In genomic region chr7:27197137-27198042, GRCh38 we compare ENCODE assay signal across 14 cellular contexts. TPM values are rescaled to one million over a fixed set of nuclear protein-coding genes. Genes with fewer than 3 reads are reported as not detected.
DNase-seq lines count a peak whose midpoint lies in the region; ATAC-seq and TF ChIP-seq lines count a peak whose summit lies in the region.
"Had no signal": no experiment of that assay in that cellular context is flagged by ENCODE, and none has a peak within 500 bp of the region (broad histone marks: within the 10 kb centered on the region; RNA-seq: fewer than 3 reads in every experiment).

No MANE protein-coding gene starts in this region.

- H3K9me3 Mint-ChIP-seq in Caco-2 (ENCODE audit: unreplicated experiment): no peaks in the 10 kb centered on the region
- H3K9me3 Mint-ChIP-seq: activated CD4-positive, alpha-beta memory T cell treated with anti-CD3 and anti-CD28 coated beads, Interleukin-2, amount 10 ng/mL, durations not matched to agents 7 days and 5 days; stimulated activated naive B cell treated with anti-CD40 and anti-IgM and Interleukin-4, amounts not matched to agents 10 μg/mL and 1 μg/mL and 100 μg/mL, for 72 hours; T-helper 2 cell treated with Interferon-gamma antibody and Interleukin-4, amounts not matched to agents 5 μg/mL and 100 μg/mL, for 36 hours had no signal

- H3K9ac ChIP-seq in Loucy (ENCODE audit: low read depth, low read length, poor library complexity, severe bottlenecking): peak overlapping the region; percentile 99

- H3K36me3 Mint-ChIP-seq in Caco-2 (ENCODE audit: insufficient read depth, unreplicated experiment): no peaks in the 10 kb centered on the region

- H4K20me1 ChIP-seq in Loucy (ENCODE audit: insufficient read depth, low read length, poor library complexity, severe bottlenecking): peaks cover 53% of the 10 kb centered on the region

- no peak for ATAC-seq in GM18502 (IDR thresholded peaks at IDR 0.05; ENCODE audit: poor library complexity, unreplicated experiment)
- ATAC-seq: stimulated activated naive B cell treated with anti-CD40 and anti-IgM and Interleukin-4, amounts not matched to agents 10 μg/mL and 1 μg/mL and 100 μg/mL, for 72 hours had no signal

- BruUV-seq in Caco-2 (replicated peaks; lab: Mats Ljungman, UMichigan): TSS peak; percentile 35

- 0 out of 2 replicates have a peak, but pooled peaks cover 4% of the 10 kb centered on the region for H3F3A ChIP-seq in Loucy (ENCODE audit: low read depth)

- no peaks in the 10 kb centered on the region for H3K4me1 Mint-ChIP-seq in Caco-2 (ENCODE audit: low read depth, unreplicated experiment)

- peaks cover 95% of the 10 kb centered on the region for H3K79me2 ChIP-seq in Loucy (ENCODE audit: insufficient read depth, low read length)

- H3K9me2 ChIP-seq in Loucy (replicated peaks; ENCODE audit: low read depth, low read length): no peaks in the 10 kb centered on the region

- intact Hi-C loops in Caco-2 (cut with micrococcal nuclease; ENCODE audit: unreplicated experiment): loop anchor here (5.0 kb wide), 1 partner anchor 585 kb away; no protein-coding TSS in a partner anchor
- intact Hi-C loops in posterior vena cava (cut with DNase I): loop anchor here in 1 of 2 donors (10.0 kb wide), 1 partner anchor 897 kb away; no protein-coding TSS in a partner anchor

- H3K27me3 Mint-ChIP-seq in Caco-2 (ENCODE audit: insufficient read depth, unreplicated experiment): peaks cover 10% of the 10 kb centered on the region

- no peak overlapping the region for H3K27ac Mint-ChIP-seq in Caco-2 (ENCODE audit: unreplicated experiment)
- H3K27ac Mint-ChIP-seq: activated CD4-positive, alpha-beta memory T cell treated with anti-CD3 and anti-CD28 coated beads, Interleukin-2, amount 10 ng/mL, durations not matched to agents 7 days and 5 days had no signal

- no peak overlapping the region for H2AFZ ChIP-seq in Loucy (ENCODE audit: low read length)

- H3K9me3 ChIP-seq in Caco-2 (no peaks in the 10 kb centered on the region), Loucy (ENCODE audit: insufficient read depth, low read depth, low read length) (no peaks in the 10 kb centered on the region)

- DNase-seq in Caco-2 (no peak), left kidney (ENCODE audit: low read depth, low spot score) (peak; percentile 51), SHP77 treated with DMSO at 0.1 percent for 48 hours (lab: John Stamatoyannopoulos, UW) (no peak), posterior vena cava (ENCODE audit: low spot score) (no peak)
- DNase-seq: activated CD4-positive, alpha-beta memory T cell treated with anti-CD3 and anti-CD28 coated beads, Interleukin-2, amount 10 ng/mL, durations not matched to agents 7 days and 5 days; DND-41; Karpas-422; NCI-H1694; stimulated activated CD4-positive, alpha-beta T cell treated with anti-CD3 and anti-CD28 coated beads, Interleukin-4, amount 100 ng/mL, for 24 hours; stimulated activated naive B cell treated with anti-CD40 and anti-IgM and Interleukin-4, amounts not matched to agents 10 μg/mL and 1 μg/mL and 100 μg/mL, for 72 hours had no signal

- TF ChIP-seq CTCF in Caco-2 (IDR thresholded peaks at IDR 0.05; ENCODE audit: insufficient read depth in 1 of 2, low read depth in 1 of 2, low read length in 1 of 2, severe bottlenecking in 1 of 2, unreplicated experiment in 1 of 2): no peak
- TF ChIP-seq CTCF in Loucy (conservative IDR thresholded peaks at IDR 0.05; ENCODE audit: low read length): no peak

- H3K36me3 ChIP-seq in Caco-2 (ENCODE audit: control insufficient read depth, insufficient read depth, low read length) (no peaks in the 10 kb centered on the region), Loucy (ENCODE audit: insufficient read depth, low read length) (peaks cover 9% of the 10 kb centered on the region)

- H3K4me3 ChIP-seq in Caco-2 (ENCODE audit: low read depth, low read length): no peak overlapping the region
- peak overlapping the region; percentile 91 for H3K4me3 ChIP-seq in Loucy (ENCODE audit: low read length, poor library complexity, severe bottlenecking)

- no peak overlapping the region for H3K4me3 Mint-ChIP-seq in Caco-2 (ENCODE audit: unreplicated experiment)
- H3K4me3 Mint-ChIP-seq: T-helper 2 cell treated with Interferon-gamma antibody and Interleukin-4, amounts not matched to agents 5 μg/mL and 100 μg/mL, for 36 hours had no signal

- POLR2A ChIA-PET in Caco-2 (lab: Charles Lee): no interaction called here

- H3K27me3 ChIP-seq in Caco-2 (replicated peaks; ENCODE audit: control insufficient read depth, insufficient read depth, low read length) (peaks cover 2% of the 10 kb centered on the region), Loucy (ENCODE audit: insufficient read depth, low read length, poor library complexity, severe bottlenecking) (peaks cover 9% of the 10 kb centered on the region)

- CTCF ChIA-PET in Caco-2 (lab: Charles Lee): no interaction called here

- peaks cover 8% of the 10 kb centered on the region for H3K4me1 ChIP-seq in Caco-2
- H3K4me1 ChIP-seq in Loucy (ENCODE audit: insufficient read depth, low read length, poor library complexity, severe bottlenecking): peaks cover 42% of the 10 kb centered on the region

- peak overlapping the region; percentile 98 for H3K4me2 ChIP-seq in Loucy (ENCODE audit: low read depth, low read length, poor library complexity, severe bottlenecking)

RNA-seq across cellular contexts. Expression of gene HOXA13, which starts 2.5 kb away (rescaled TPM):
- total RNA-seq in Caco-2 (2022) (0.68 and 1.3 TPM in 2 replicates), posterior vena cava (under 1 TPM in 1 of 2 donors, not detected in 1; 0.14 TPM)
- total RNA-seq: activated CD4-positive, alpha-beta memory T cell treated with anti-CD3 and anti-CD28 coated beads, Interleukin-2, amount 10 ng/mL, durations not matched to agents 7 days and 5 days had no signal

RNA-seq across cellular contexts. Expression of gene HOXA11, which starts 12.4 kb away (rescaled TPM):
- total RNA-seq in Caco-2 (2022) (0.53 and 0.73 TPM in 2 replicates), posterior vena cava (1 to 10 TPM in 1 of 2 donors, under 1 TPM in 1; 0.51 to 1.1 TPM)
- total RNA-seq: activated CD4-positive, alpha-beta memory T cell treated with anti-CD3 and anti-CD28 coated beads, Interleukin-2, amount 10 ng/mL, durations not matched to agents 7 days and 5 days; mononuclear cell had no signal

RNA-seq across cellular contexts. Expression of gene HOXA10, which starts 23.3 kb away (rescaled TPM):
- total RNA-seq in Caco-2 (2022) (7.8 and 9.5 TPM in 2 replicates), posterior vena cava (1 to 10 TPM; 8.9 to 9.2 TPM)
- total RNA-seq: activated CD4-positive, alpha-beta memory T cell treated with anti-CD3 and anti-CD28 coated beads, Interleukin-2, amount 10 ng/mL, durations not matched to agents 7 days and 5 days had no signal

RNA-seq across cellular contexts. Expression of gene HOXA9, which starts 32.1 kb away (rescaled TPM):
- total RNA-seq in Caco-2 (2022) (14.4 and 16.7 TPM in 2 replicates), posterior vena cava (1 to 10 TPM; 7.4 TPM)
- total RNA-seq: activated CD4-positive, alpha-beta memory T cell treated with anti-CD3 and anti-CD28 coated beads, Interleukin-2, amount 10 ng/mL, durations not matched to agents 7 days and 5 days had no signal

RNA-seq across cellular contexts. Expression of gene HOXA7, which starts 40.9 kb away (rescaled TPM):
- 19.7 and 19.9 TPM in 2 replicates for total RNA-seq in Caco-2 (2022)
- 1 to 10 TPM; 6.2 to 6.7 TPM for total RNA-seq in posterior vena cava
- total RNA-seq: activated CD4-positive, alpha-beta memory T cell treated with anti-CD3 and anti-CD28 coated beads, Interleukin-2, amount 10 ng/mL, durations not matched to agents 7 days and 5 days had no signal
